ENCODE assay signal across 24 cellular contexts in genomic region chr4:116862592-116862991, GRCh38.
"Had no signal": no experiment of that assay in that cellular context is flagged by ENCODE, and none has a peak within 500 bp of the region (broad histone marks: within the 10 kb centered on the region; RNA-seq: fewer than 3 reads in every experiment).

No MANE protein-coding gene starts in this region.

- H3K27me3 ChIP-seq: colonic mucosa, esophagus squamous epithelium, gastrocnemius medialis, heart right ventricle had no signal

- ATAC-seq: effector memory CD8-positive, alpha-beta T cell; esophagus mucosa; gastrocnemius medialis; heart right ventricle; left cardiac atrium; lower lobe of right lung; mucosa of descending colon had no signal

- H3K4me1 ChIP-seq: colonic mucosa, esophagus squamous epithelium, gastrocnemius medialis, heart right ventricle, left ventricle myocardium inferior, lower lobe of right lung had no signal

- DNase-seq: cerebellar nuclear complex; colonic mucosa; cortex of kidney; effector CD8-positive, alpha-beta T cell; effector memory CD8-positive, alpha-beta T cell; endodermal cell; erythroblast; esophagus squamous epithelium; foreskin fibroblast; foreskin melanocyte; gastrocnemius medialis; glutamatergic neuron; head of caudate nucleus; heart right ventricle; hypothalamus; islet precursor cell; left cardiac atrium; left ventricle myocardium inferior; lower lobe of right lung; mucosa of descending colon; naive B cell had no signal

- H3K36me3 ChIP-seq: colonic mucosa, esophagus squamous epithelium, gastrocnemius medialis, heart right ventricle, left ventricle myocardium inferior, lower lobe of right lung had no signal

- H3K27ac ChIP-seq: colonic mucosa, epithelial cell of prostate, esophagus squamous epithelium, gastrocnemius medialis, heart right ventricle, left ventricle myocardium inferior, lower lobe of right lung had no signal

- H3K9me3 ChIP-seq: colonic mucosa, esophagus squamous epithelium, gastrocnemius medialis, heart right ventricle, lower lobe of right lung, mucosa of descending colon had no signal

- FAIRE-seq: endometrium had no signal

- H3K4me3 ChIP-seq: colonic mucosa, esophagus squamous epithelium, gastrocnemius medialis, heart right ventricle, left ventricle myocardium inferior, lower lobe of right lung, mucosa of descending colon had no signal
